In the genomic region with DNA sequence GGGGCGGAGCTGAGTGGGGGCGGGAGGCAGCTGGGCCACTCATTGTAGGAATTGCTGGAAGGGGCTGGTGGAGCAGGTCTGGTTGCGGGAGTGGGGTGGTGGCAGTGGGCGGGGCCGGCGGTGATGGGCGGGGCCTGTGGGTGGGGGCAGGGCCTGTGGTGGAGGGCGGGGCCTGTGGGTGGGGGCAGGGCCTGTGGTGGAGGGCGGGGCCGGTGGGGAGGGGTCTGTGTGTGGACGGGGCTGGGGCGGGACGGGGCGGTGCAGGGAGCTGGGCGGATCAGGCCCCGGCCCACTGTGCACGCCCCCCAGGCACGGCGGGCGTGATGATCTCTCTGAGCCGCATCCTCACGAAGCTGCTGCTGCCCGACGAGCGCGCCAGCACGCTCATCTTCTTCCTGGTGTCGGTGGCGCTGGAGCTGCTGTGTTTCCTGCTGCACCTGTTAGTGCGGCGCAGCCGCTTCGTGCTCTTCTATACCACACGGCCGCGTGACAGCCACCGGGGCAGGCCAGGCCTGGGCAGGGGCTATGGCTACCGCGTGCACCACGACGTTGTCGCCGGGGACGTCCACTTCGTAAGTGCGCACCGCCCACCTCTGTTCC, we compare ENCODE assay signal across 8 cellular contexts. TPM values are rescaled to one million over a fixed set of nuclear protein-coding genes. Genes with fewer than 3 reads are reported as not detected.
DNase-seq lines count a peak whose midpoint lies in the region; ATAC-seq, FAIRE-seq and TF ChIP-seq lines count a peak whose summit lies in the region.

No MANE protein-coding gene starts in this region.

- intact Hi-C loops in activated CD4-positive, alpha-beta memory T cell treated with anti-CD3 and anti-CD28 coated beads for 36 hours (cut with micrococcal nuclease), result no loop called here

- no peak overlapping the region for H3K4me3 ChIP-seq in A549

- H3K4me3 Mint-ChIP-seq in activated CD4-positive, alpha-beta memory T cell treated with anti-CD3 and anti-CD28 coated beads for 36 hours, result peak overlapping the region; percentile 67
- peak overlapping the region; percentile 72 for H3K4me3 Mint-ChIP-seq in glutamatergic neuron (ENCODE audit: unreplicated experiment)

- H3K36me3 Mint-ChIP-seq in activated CD4-positive, alpha-beta memory T cell treated with anti-CD3 and anti-CD28 coated beads for 36 hours, result no peaks in the 10 kb centered on the region
- peaks cover 11% of the 10 kb centered on the region for H3K36me3 Mint-ChIP-seq in glutamatergic neuron (ENCODE audit: unreplicated experiment)

- no peak overlapping the region for H3K27ac Mint-ChIP-seq in activated CD4-positive, alpha-beta memory T cell treated with anti-CD3 and anti-CD28 coated beads for 36 hours
- no peak overlapping the region for H3K27ac Mint-ChIP-seq in glutamatergic neuron (ENCODE audit: unreplicated experiment)

- 98% methylated on average over 27 of the region's 47 CpGs for WGBS in A549 (ENCODE audit: missing lambda C conversion rate)

- no peaks in the 10 kb centered on the region for H3K4me1 ChIP-seq in A549

- DNase-seq in A549 (ENCODE audit: low read depth in 1 of 2, low spot score in 1 of 2) (no peak), glutamatergic neuron (peak; percentile 86), foreskin melanocyte (no peak), AG08395 (ENCODE audit: low spot score) (no peak)
- peak; percentile 78 for DNase-seq in activated CD4-positive, alpha-beta memory T cell treated with anti-CD3 and anti-CD28 coated beads for 36 hours
- peak; percentile 41 for DNase-seq in stimulated activated CD8-positive, alpha-beta memory T cell treated with anti-CD3 and anti-CD28 coated beads, Interleukin-15, amount 100 ng/mL, for 24 hours (ENCODE audit: low read depth)

- peaks cover 15% of the 10 kb centered on the region for H3K4me1 Mint-ChIP-seq in activated CD4-positive, alpha-beta memory T cell treated with anti-CD3 and anti-CD28 coated beads for 36 hours (ENCODE audit: low read depth)
- no peaks in the 10 kb centered on the region for H3K4me1 Mint-ChIP-seq in glutamatergic neuron (ENCODE audit: low read depth, unreplicated experiment)

- no peak overlapping the region for H3K4me2 ChIP-seq in A549

- TF ChIP-seq CTCF in A549 (IDR thresholded peaks at IDR 0.05) (no peak), glutamatergic neuron (IDR thresholded peaks at IDR 0.05; ENCODE audit: partially characterized antibody, unreplicated experiment) (no peak)

- CTCF ChIA-PET in A549 (lab: Yijun Ruan, JAX), result no interaction called here
- CTCF ChIA-PET in activated CD4-positive, alpha-beta memory T cell treated with anti-CD3 and anti-CD28 coated beads for 36 hours (lab: Charles Lee), result no interaction called here

- no peak overlapping the region for H3K27ac ChIP-seq in A549

- TF ChIP-seq RAD21 in A549 (conservative IDR thresholded peaks at IDR 0.05 in 1 of 2, IDR thresholded peaks at IDR 0.05 in 1 of 2), result no peak

- FAIRE-seq in A549 (lab: Jason Lieb, UNC), result no peak

- no peaks in the 10 kb centered on the region for H3K9me3 ChIP-seq in A549

- POLR2A ChIA-PET in A549 (lab: Yijun Ruan, JAX), result no interaction called here
- POLR2A ChIA-PET in activated CD4-positive, alpha-beta memory T cell treated with anti-CD3 and anti-CD28 coated beads for 36 hours (lab: Charles Lee), result no interaction called here

- no peak for TF ChIP-seq EP300 in A549 (IDR thresholded peaks at IDR 0.05)

- peaks cover 10% of the 10 kb centered on the region for H3K9me3 Mint-ChIP-seq in activated CD4-positive, alpha-beta memory T cell treated with anti-CD3 and anti-CD28 coated beads for 36 hours
- H3K9me3 Mint-ChIP-seq in glutamatergic neuron (ENCODE audit: unreplicated experiment), result peaks cover 6% of the 10 kb centered on the region

- peak; percentile 6 to 38; a peak in 3 of 6 replicates for ATAC-seq in A549
- ATAC-seq in HG03460 (IDR thresholded peaks at IDR 0.05; ENCODE audit: unreplicated experiment), result peak; percentile 61
- ATAC-seq in GM19328 (IDR thresholded peaks at IDR 0.05; ENCODE audit: unreplicated experiment), result no peak

- H3K27me3 Mint-ChIP-seq in activated CD4-positive, alpha-beta memory T cell treated with anti-CD3 and anti-CD28 coated beads for 36 hours, result peaks cover 3% of the 10 kb centered on the region
- peaks cover 13% of the 10 kb centered on the region for H3K27me3 Mint-ChIP-seq in glutamatergic neuron (ENCODE audit: unreplicated experiment)

- no peak for TF ChIP-seq POLR2A in A549 (IDR thresholded peaks at IDR 0.05; ENCODE audit: low read length)

TF ChIP-seq in A549, 52 proteins besides CTCF, POLR2A, EP300 and RAD21:
- no peak for TF ChIP-seq HEYL (CRISPR knock-in tag; IDR thresholded peaks at IDR 0.05)
- TF ChIP-seq JUNB (IDR thresholded peaks at IDR 0.05), result no peak
- TF ChIP-seq RARB (CRISPR knock-in tag; IDR thresholded peaks at IDR 0.05), result no peak
- no peak for TF ChIP-seq CHD2 (IDR thresholded peaks at IDR 0.05; ENCODE audit: low read length, partially characterized antibody)
- TF ChIP-seq, protein P1, sequence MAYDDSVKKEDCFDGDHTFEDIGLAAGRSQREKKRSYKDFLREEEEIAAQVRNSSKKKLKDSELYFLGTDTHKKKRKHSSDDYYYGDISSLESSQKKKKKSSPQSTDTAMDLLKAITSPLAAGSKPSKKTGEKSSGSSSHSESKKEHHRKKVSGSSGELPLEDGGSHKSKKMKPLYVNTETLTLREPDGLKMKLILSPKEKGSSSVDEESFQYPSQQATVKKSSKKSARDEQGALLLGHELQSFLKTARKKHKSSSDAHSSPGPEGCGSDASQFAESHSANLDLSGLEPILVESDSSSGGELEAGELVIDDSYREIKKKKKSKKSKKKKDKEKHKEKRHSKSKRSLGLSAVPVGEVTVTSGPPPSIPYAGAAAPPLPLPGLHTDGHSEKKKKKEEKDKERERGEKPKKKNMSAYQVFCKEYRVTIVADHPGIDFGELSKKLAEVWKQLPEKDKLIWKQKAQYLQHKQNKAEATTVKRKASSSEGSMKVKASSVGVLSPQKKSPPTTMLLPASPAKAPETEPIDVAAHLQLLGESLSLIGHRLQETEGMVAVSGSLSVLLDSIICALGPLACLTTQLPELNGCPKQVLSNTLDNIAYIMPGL (CRISPR knock-in tag; IDR thresholded peaks at IDR 0.05; ENCODE audit: borderline replicate concordance), result no peak
- TF ChIP-seq, protein P2, sequence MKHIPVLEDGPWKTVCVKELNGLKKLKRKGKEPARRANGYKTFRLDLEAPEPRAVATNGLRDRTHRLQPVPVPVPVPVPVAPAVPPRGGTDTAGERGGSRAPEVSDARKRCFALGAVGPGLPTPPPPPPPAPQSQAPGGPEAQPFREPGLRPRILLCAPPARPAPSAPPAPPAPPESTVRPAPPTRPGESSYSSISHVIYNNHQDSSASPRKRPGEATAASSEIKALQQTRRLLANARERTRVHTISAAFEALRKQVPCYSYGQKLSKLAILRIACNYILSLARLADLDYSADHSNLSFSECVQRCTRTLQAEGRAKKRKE (CRISPR knock-in tag; IDR thresholded peaks at IDR 0.05; ENCODE audit: low read depth), result no peak
- no peak for TF ChIP-seq GATA3 (IDR thresholded peaks at IDR 0.05; ENCODE audit: borderline replicate concordance)
- no peak for TF ChIP-seq NPAS2 (CRISPR knock-in tag; IDR thresholded peaks at IDR 0.05; ENCODE audit: borderline replicate concordance)
- no peak for TF ChIP-seq RCOR1 (IDR thresholded peaks at IDR 0.05; ENCODE audit: low read depth, low read length)

RNA-seq across cellular contexts. Expression of a gene that starts 14.0 kb away (rescaled TPM):
- polyA plus RNA-seq in A549 (2011; rRNA removed), result 11.5 and 17.4 TPM in 2 replicates
- polyA plus RNA-seq in A549 (2012; cell fraction: cytosol; rRNA removed), result 10.8 and 21.0 TPM in 2 replicates
- 25.8 and 36.3 TPM in 2 replicates for polyA plus RNA-seq in A549 (2012; cell fraction: nucleus; rRNA removed)
- polyA plus RNA-seq in A549 (2017; fragmentation: RNase III; extraction: RNeasy Plus Mini Kit Qiagen cat#74134 plus additional on column Dnase treatment), result 10.3 to 14.8 TPM (median 12.6 TPM) in 3 replicates
- 31.9 and 50.7 TPM in 2 replicates for polyA minus RNA-seq in A549 (2011; rRNA and poly(A)+ RNA removed)
- total RNA-seq in activated CD4-positive, alpha-beta memory T cell treated with anti-CD3 and anti-CD28 coated beads for 36 hours, result under 1 TPM; 0.45 to 0.56 TPM
- 30.5 TPM for total RNA-seq in glutamatergic neuron (ENCODE audit: unreplicated experiment)

Comparison
In these comparisons a context has a peak if more than half of its experiments do, and no peak if none do; other contexts are left out.
1. DNase-seq: peak in activated CD4-positive, alpha-beta memory T cell treated with anti-CD3 and anti-CD28 coated beads for 36 hours (single experiment), glutamatergic neuron (single experiment) and stimulated activated CD8-positive, alpha-beta memory T cell treated with anti-CD3 and anti-CD28 coated beads, Interleukin-15, amount 100 ng/mL, for 24 hours (single experiment); none in A549 (0 of 2), foreskin melanocyte (single experiment) and AG08395 (single experiment).
2. RNA of a gene that starts 14.0 kb away (total RNA-seq): 30.5 TPM in glutamatergic neuron (single experiment); 0.45 to 0.56 TPM in activated CD4-positive, alpha-beta memory T cell treated with anti-CD3 and anti-CD28 coated beads for 36 hours; every median in the first group is over 10 times any median in the second.